Comparison of ENCODE assay signal across 1 cellular context in the genomic region with DNA sequence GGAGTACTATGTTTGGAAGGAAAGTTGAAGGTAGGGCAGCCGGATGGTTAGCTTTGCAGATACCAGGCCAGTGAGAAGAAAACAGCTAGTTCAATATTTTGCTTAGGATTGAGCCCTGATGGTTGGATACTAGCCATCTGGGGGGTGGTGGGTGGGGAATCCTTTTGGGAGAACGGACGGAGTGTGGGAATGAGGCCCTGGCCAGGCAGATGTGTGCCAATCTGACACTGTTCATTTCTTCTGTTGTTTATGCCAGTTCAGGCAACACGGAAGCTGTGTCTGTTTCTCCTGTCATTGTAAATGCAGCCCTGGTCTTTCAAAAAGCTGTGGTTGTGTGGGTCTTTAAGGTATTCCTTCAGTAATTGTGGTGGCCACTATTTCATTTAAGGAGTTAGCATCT. TPM values are rescaled to one million over a fixed set of nuclear protein-coding genes. Genes with fewer than 3 reads are reported as not detected.
"Had no signal": no experiment of that assay in that cellular context is flagged by ENCODE, and none has a peak within 500 bp of the region (broad histone marks: within the 10 kb centered on the region; RNA-seq: fewer than 3 reads in every experiment).

No MANE protein-coding gene starts in this region.

RNA-seq across cellular contexts. Expression of gene LIMS3, which starts 7.5 kb away (rescaled TPM):
- total RNA-seq: renal cortical epithelial cell had no signal
